Comparison of ENCODE assay signal across 13 cellular contexts in genomic region chrX:68945603-68946228, GRCh38.
A peak's percentile ranks its signal among the peaks of the same experiment; 100 is the strongest.
DNase-seq lines count a peak whose midpoint lies in the region; ATAC-seq, FAIRE-seq and TF ChIP-seq lines count a peak whose summit lies in the region.
"Had no signal": no experiment of that assay in that cellular context is flagged by ENCODE, and none has a peak within 500 bp of the region (broad histone marks: within the 10 kb centered on the region; RNA-seq: fewer than 3 reads in every experiment).

No MANE protein-coding gene starts in this region.

- TF ChIP-seq RAD21 in K562 (CRISPR knock-in tag; conservative IDR thresholded peaks at IDR 0.05 in 1 of 2, IDR thresholded peaks at IDR 0.05 in 1 of 2) = no peak

- H3K4me3 ChIP-seq in K562 = no peak overlapping the region

- no peaks in the 10 kb centered on the region for H3K36me3 ChIP-seq in K562 (ENCODE audit: control insufficient read depth, insufficient read depth, low read length)

- CTCF ChIA-PET in K562 (lab: Yijun Ruan, JAX; ENCODE audit: low intra/inter-chr PET ratio) = no interaction called here

- H3K4me3 Mint-ChIP-seq in HFFc6 = no peak overlapping the region
- H3K4me3 Mint-ChIP-seq in natural killer cell treated with Interleukin-12 subunit alpha and Interleukin-12 subunit beta and Interleukin-15 and Interleukin-18, amount 100 ng/mL, for 72 hours = no peak overlapping the region
- H3K4me3 Mint-ChIP-seq in immature natural killer cell = no peak overlapping the region
- H3K4me3 Mint-ChIP-seq: activated CD4-positive, alpha-beta memory T cell treated with anti-CD3 and anti-CD28 coated beads for 36 hours had no signal

- peak overlapping the region; percentile 8; the same call in 1 of the 2 replicates for H2AFZ ChIP-seq in K562 (ENCODE audit: low read depth, low read length)

- no peak overlapping the region for H3K4me2 ChIP-seq in K562 (ENCODE audit: insufficient read depth, low read length)

- H3K9me3 Mint-ChIP-seq in HFFc6 (no peaks in the 10 kb centered on the region), immature natural killer cell (no peaks in the 10 kb centered on the region)
- H3K9me3 Mint-ChIP-seq in natural killer cell treated with Interleukin-12 subunit alpha and Interleukin-12 subunit beta and Interleukin-15 and Interleukin-18, amount 100 ng/mL, for 72 hours = no peaks in the 10 kb centered on the region
- H3K9me3 Mint-ChIP-seq: activated CD4-positive, alpha-beta memory T cell treated with anti-CD3 and anti-CD28 coated beads for 36 hours had no signal

- POLR2A ChIA-PET in K562 (lab: Yijun Ruan, JAX) = no interaction called here

- WGBS in K562 (ENCODE audit: insufficient coverage, low coverage, missing lambda C conversion rate) = 13% methylated on average over 7 of the region's 10 CpGs

- no peaks in the 10 kb centered on the region for H3K9me3 ChIP-seq in K562 (replicated peaks; ENCODE audit: control insufficient read depth, insufficient read depth, low read depth, low read length)

- peaks cover 11% of the 10 kb centered on the region for H3K27me3 Mint-ChIP-seq in HFFc6 (ENCODE audit: insufficient read depth)
- H3K27me3 Mint-ChIP-seq in natural killer cell treated with Interleukin-12 subunit alpha and Interleukin-12 subunit beta and Interleukin-15 and Interleukin-18, amount 100 ng/mL, for 72 hours = no peaks in the 10 kb centered on the region
- peaks cover 1 to 7% (median 4%) of the 10 kb centered on the region in 3 donors for H3K27me3 Mint-ChIP-seq in immature natural killer cell (ENCODE audit: low read depth in 3 of 3)
- H3K27me3 Mint-ChIP-seq: activated CD4-positive, alpha-beta memory T cell treated with anti-CD3 and anti-CD28 coated beads for 36 hours had no signal

- H3K4me1 Mint-ChIP-seq in HFFc6 (ENCODE audit: low read depth) (peaks cover 7% of the 10 kb centered on the region; the same call in 1 of the 2 replicates), immature natural killer cell (no peaks in the 10 kb centered on the region)
- H3K4me1 Mint-ChIP-seq in natural killer cell treated with Interleukin-12 subunit alpha and Interleukin-12 subunit beta and Interleukin-15 and Interleukin-18, amount 100 ng/mL, for 72 hours (ENCODE audit: low read depth in 2 of 2) = no peaks in the 10 kb centered on the region

- no peaks in the 10 kb centered on the region for H4K20me1 ChIP-seq in K562 (replicated peaks; ENCODE audit: control insufficient read depth, insufficient read depth, low read length)

- no peak for TF ChIP-seq POLR2A in K562 (conservative IDR thresholded peaks at IDR 0.05)

- H3K9ac ChIP-seq in K562 (ENCODE audit: insufficient read depth in 1 of 2, low read depth in 2 of 2, low read length in 2 of 2) = no peak overlapping the region

- H3K27me3 ChIP-seq in K562 (ENCODE audit: control insufficient read depth in 2 of 2, insufficient read depth in 2 of 2, low read length in 2 of 2) = no peaks in the 10 kb centered on the region

- BruUV-seq in K562 (replicated peaks; lab: Mats Ljungman, UMichigan) = no TSS peak

- no peak overlapping the region for H3K27ac ChIP-seq in K562 (ENCODE audit: extremely low read depth, low read depth, low read length)
- H3K27ac ChIP-seq: epithelial cell of prostate had no signal

- intact Hi-C loops in K562 (cut with micrococcal nuclease) = no loop called here

- FAIRE-seq in D721Med (lab: Jason Lieb, UNC) (no peak), K562 (lab: Jason Lieb, UNC) (no peak), HTR-8/SVneo (lab: Jason Lieb, UNC) (no peak)
- FAIRE-seq: GM18507 had no signal

- DNase-seq in D721Med (ENCODE audit: insufficient read length, low spot score) (no peak), HFFc6 (no peak), K562 (ENCODE audit: extremely low read depth in 1 of 4, low spot score in 3 of 4) (peak; percentile 34 to 42 (median 38)), lung microvascular endothelial cell (ENCODE audit: low read depth in 2 of 2) (peak; percentile 63 to 72), immature natural killer cell (no peak), HTR-8/SVneo (ENCODE audit: insufficient read length, low spot score) (no peak)
- no peak for DNase-seq in natural killer cell treated with Interleukin-12 subunit alpha and Interleukin-12 subunit beta and Interleukin-15 and Interleukin-18, amount 100 ng/mL, for 72 hours (ENCODE audit: low spot score)
- DNase-seq: activated CD4-positive, alpha-beta memory T cell treated with anti-CD3 and anti-CD28 coated beads for 36 hours; NCI-H446 treated with DMSO at 0.1 percent for 48 hours; occipital lobe had no signal

- TF ChIP-seq EP300 in K562 (IDR thresholded peaks at IDR 0.05; ENCODE audit: low read length) = no peak

- H3K4me1 ChIP-seq in K562 (replicated peaks in 1 of 2; ENCODE audit: control insufficient read depth in 2 of 2, insufficient read depth in 2 of 2, low read length in 2 of 2) = no peaks in the 10 kb centered on the region; a peak in 1 of 5 replicates

- no peaks in the 10 kb centered on the region for H3K9me1 ChIP-seq in K562 (ENCODE audit: control insufficient read depth, insufficient read depth, low read length)

- TF ChIP-seq CTCF in D721Med (IDR thresholded peaks at IDR 0.05; ENCODE audit: insufficient read depth, missing control alignments) (peak; percentile 19), HFFc6 (IDR thresholded peaks at IDR 0.05) (peak; percentile 54), K562 (IDR thresholded peaks at IDR 0.05 in 2 of 3, conservative IDR thresholded peaks at IDR 0.05 in 1 of 3; ENCODE audit: insufficient read depth in 2 of 3, low read depth in 1 of 3, low read length in 3 of 3) (peak; percentile 33 to 49 (median 41); a peak in 5 of 6 replicates)

- H3K27ac Mint-ChIP-seq in HFFc6 (no peak overlapping the region), immature natural killer cell (no peak overlapping the region)
- H3K27ac Mint-ChIP-seq in natural killer cell treated with Interleukin-12 subunit alpha and Interleukin-12 subunit beta and Interleukin-15 and Interleukin-18, amount 100 ng/mL, for 72 hours = no peak overlapping the region
- H3K27ac Mint-ChIP-seq: activated CD4-positive, alpha-beta memory T cell treated with anti-CD3 and anti-CD28 coated beads for 36 hours had no signal

- no peaks in the 10 kb centered on the region for H3K79me2 ChIP-seq in K562 (ENCODE audit: control insufficient read depth, insufficient read depth, low read length)

- H3K36me3 Mint-ChIP-seq in HFFc6 (ENCODE audit: low read depth) = no peaks in the 10 kb centered on the region
- no peaks in the 10 kb centered on the region for H3K36me3 Mint-ChIP-seq in natural killer cell treated with Interleukin-12 subunit alpha and Interleukin-12 subunit beta and Interleukin-15 and Interleukin-18, amount 100 ng/mL, for 72 hours
- no peaks in the 10 kb centered on the region for H3K36me3 Mint-ChIP-seq in immature natural killer cell
- H3K36me3 Mint-ChIP-seq: activated CD4-positive, alpha-beta memory T cell treated with anti-CD3 and anti-CD28 coated beads for 36 hours had no signal

- in situ Hi-C loops in K562 (cut with MboI) = no loop called here

- peak; percentile 86 for ATAC-seq in K562
- ATAC-seq in natural killer cell treated with Interleukin-12 subunit alpha and Interleukin-12 subunit beta and Interleukin-15 and Interleukin-18, amount 100 ng/mL, for 72 hours = no peak
- ATAC-seq in GM19035 (IDR thresholded peaks at IDR 0.05; ENCODE audit: unreplicated experiment) = no peak

TF ChIP-seq in K562, 482 proteins besides CTCF, POLR2A, EP300 and RAD21:
- peak in 1 of 3 experiments; percentile 64 for TF ChIP-seq YY1 (IDR thresholded peaks at IDR 0.05; ENCODE audit: borderline replicate concordance in 1 of 3, control insufficient read depth in 1 of 3, extremely low read depth in 1 of 3, insufficient read depth in 3 of 3, insufficient read length in 1 of 3, insufficient replicate concordance in 2 of 3, low read depth in 1 of 3, low read length in 2 of 3)
- 0 out of 2 replicates have a peak, but pooled peaks have one; percentile 16 for TF ChIP-seq ZNF316 (IDR thresholded peaks at IDR 0.05)
- TF ChIP-seq GATAD2A (IDR thresholded peaks at IDR 0.05) = no peak

Comparison
In these comparisons a context has a peak if more than half of its experiments do, and no peak if none do; other contexts are left out.
1. DNase-seq: peak in K562 (4 of 4) and lung microvascular endothelial cell (2 of 2); none in D721Med (single experiment), HFFc6 (single experiment), natural killer cell treated with Interleukin-12 subunit alpha and Interleukin-12 subunit beta and Interleukin-15 and Interleukin-18, amount 100 ng/mL, for 72 hours (single experiment), immature natural killer cell (0 of 3) and HTR-8/SVneo (single experiment).
2. Peak in every context shown above with its lines, with median percentiles within 50 percentile points of each other: CTCF ChIP-seq.